In genomic region chrX:139766545-139766983, GRCh38 we compare ENCODE assay signal across 12 cellular contexts. TPM values are rescaled to one million over a fixed set of nuclear protein-coding genes. Genes with fewer than 3 reads are reported as not detected.
A peak's percentile ranks its signal among the peaks of the same experiment; 100 is the strongest.
DNase-seq lines count a peak whose midpoint lies in the region; ATAC-seq and TF ChIP-seq lines count a peak whose summit lies in the region.
"Had no signal": no experiment of that assay in that cellular context is flagged by ENCODE, and none has a peak within 500 bp of the region (broad histone marks: within the 10 kb centered on the region; RNA-seq: fewer than 3 reads in every experiment).

No MANE protein-coding gene starts in this region.

- no peaks in the 10 kb centered on the region for H3K9me3 ChIP-seq in endodermal cell (ENCODE audit: control insufficient read depth, low read length)
- no peaks in the 10 kb centered on the region for H3K9me3 ChIP-seq in GM23248 (ENCODE audit: low read depth)
- H3K9me3 ChIP-seq: breast epithelium had no signal

- no CpG with 5 or more reads among the region's 5 CpGs for WGBS in endodermal cell (ENCODE audit: insufficient coverage in 1 of 2, insufficient read length in 1 of 2), 2 experiments
- WGBS in GM23248 (ENCODE audit: low coverage in 1 of 2, low lambda C conversion rate in 2 of 2, missing lambda C conversion rate in 2 of 2), 2 experiments = 97 to 99% methylated on average over 5 of the region's 5 CpGs

- H3K36me3 ChIP-seq in endodermal cell (ENCODE audit: control insufficient read depth, insufficient read depth, low read length) (peaks cover 5% of the 10 kb centered on the region), GM23248 (ENCODE audit: low read depth) (no peaks in the 10 kb centered on the region)
- H3K36me3 ChIP-seq: breast epithelium had no signal

- H3K79me2 ChIP-seq in GM23248 (ENCODE audit: insufficient read depth) = no peaks in the 10 kb centered on the region

- POLR2A ChIA-PET in HEK293T (lab: Yijun Ruan, JAX) = no interaction called here

- H4K20me1 ChIP-seq in GM23248 (ENCODE audit: insufficient read depth) = no peaks in the 10 kb centered on the region

- H3K36me3 Mint-ChIP-seq in activated T-helper 2 cell treated with anti-CD3 and anti-CD28 coated beads, Interferon-gamma antibody, Interleukin-2, Interleukin-4, amounts not matched to agents 10 μg/mL and 5 μg/mL and 100 μg/mL, durations not matched to agents 14 hours and 24 hours and 36 hours (ENCODE audit: low read depth) = peaks cover 31% of the 10 kb centered on the region
- H3K36me3 Mint-ChIP-seq in endodermal cell (ENCODE audit: low read depth) = peaks cover 50% of the 10 kb centered on the region

- DNase-seq in GF-D8 (lab: John Stamatoyannopoulos, UW) (peak; percentile 45), endodermal cell (no peak), GM23248 (no peak), epidermal melanocyte (ENCODE audit: insufficient read length, low spot score) (no peak), HEK293T (ENCODE audit: extremely low spot score) (no peak)
- DNase-seq in activated T-helper 2 cell treated with anti-CD3 and anti-CD28 coated beads, Interferon-gamma antibody, Interleukin-2, Interleukin-4, amounts not matched to agents 10 μg/mL and 5 μg/mL and 100 μg/mL, durations not matched to agents 14 hours and 24 hours and 36 hours (ENCODE audit: low spot score) = peak; percentile 20
- DNase-seq: H7, NCI-H1694 treated with DMSO at 0.1 percent for 48 hours, T-helper 9 cell had no signal

- no peak for TF ChIP-seq CTCF in endodermal cell (conservative IDR thresholded peaks at IDR 0.05)

- peaks cover 3% of the 10 kb centered on the region for H3K9me3 Mint-ChIP-seq in activated T-helper 2 cell treated with anti-CD3 and anti-CD28 coated beads, Interferon-gamma antibody, Interleukin-2, Interleukin-4, amounts not matched to agents 10 μg/mL and 5 μg/mL and 100 μg/mL, durations not matched to agents 14 hours and 24 hours and 36 hours
- peaks cover 5% of the 10 kb centered on the region for H3K9me3 Mint-ChIP-seq in endodermal cell

- CTCF ChIA-PET in HEK293T (lab: Yijun Ruan, JAX) = no interaction called here

- in situ Hi-C loops in GM23248 (cut with MboI) = loop anchor here (25.0 kb wide), 1 partner anchor 1004 kb away; no protein-coding TSS in a partner anchor

- peaks cover 2% of the 10 kb centered on the region for H3K4me1 Mint-ChIP-seq in activated T-helper 2 cell treated with anti-CD3 and anti-CD28 coated beads, Interferon-gamma antibody, Interleukin-2, Interleukin-4, amounts not matched to agents 10 μg/mL and 5 μg/mL and 100 μg/mL, durations not matched to agents 14 hours and 24 hours and 36 hours (ENCODE audit: low read depth)
- H3K4me1 Mint-ChIP-seq in endodermal cell = no peaks in the 10 kb centered on the region

- H3K4me3 Mint-ChIP-seq in activated T-helper 2 cell treated with anti-CD3 and anti-CD28 coated beads, Interferon-gamma antibody, Interleukin-2, Interleukin-4, amounts not matched to agents 10 μg/mL and 5 μg/mL and 100 μg/mL, durations not matched to agents 14 hours and 24 hours and 36 hours (ENCODE audit: low read depth) = no peak overlapping the region
- H3K4me3 Mint-ChIP-seq in endodermal cell = no peak overlapping the region

- H3K27me3 ChIP-seq in endodermal cell (ENCODE audit: control insufficient read depth, insufficient read depth, low read length, poor library complexity, severe bottlenecking) (no peaks in the 10 kb centered on the region), GM23248 (replicated peaks; ENCODE audit: insufficient read depth) (no peaks in the 10 kb centered on the region)
- H3K27me3 ChIP-seq: breast epithelium had no signal

- no peaks in the 10 kb centered on the region for H3K4me1 ChIP-seq in endodermal cell (ENCODE audit: control insufficient read depth, insufficient read depth, low read length)
- H3K4me1 ChIP-seq in GM23248 (ENCODE audit: insufficient read depth) = no peaks in the 10 kb centered on the region
- H3K4me1 ChIP-seq: breast epithelium had no signal

- no peaks in the 10 kb centered on the region for H3K9me2 ChIP-seq in GM23248 (ENCODE audit: insufficient read depth)

- no peak overlapping the region for H3K4me3 ChIP-seq in endodermal cell (ENCODE audit: low read length)
- H3K4me3 ChIP-seq in GM23248 = no peak overlapping the region
- H3K4me3 ChIP-seq: breast epithelium had no signal

- H3K27me3 Mint-ChIP-seq in activated T-helper 2 cell treated with anti-CD3 and anti-CD28 coated beads, Interferon-gamma antibody, Interleukin-2, Interleukin-4, amounts not matched to agents 10 μg/mL and 5 μg/mL and 100 μg/mL, durations not matched to agents 14 hours and 24 hours and 36 hours (ENCODE audit: low read depth) = no peaks in the 10 kb centered on the region
- no peaks in the 10 kb centered on the region for H3K27me3 Mint-ChIP-seq in endodermal cell (ENCODE audit: insufficient read depth)

- peak; percentile 60 for ATAC-seq in GM21360 (IDR thresholded peaks at IDR 0.05; ENCODE audit: unreplicated experiment)
- ATAC-seq in HG03354 (IDR thresholded peaks at IDR 0.05; ENCODE audit: poor library complexity, severe bottlenecking, unreplicated experiment) = peak; percentile 77

- no peak overlapping the region for H3K4me2 ChIP-seq in GM23248 (ENCODE audit: unreplicated experiment)

- no peaks in the 10 kb centered on the region for H3F3A ChIP-seq in GM23248 (ENCODE audit: insufficient read depth)

- H3K27ac ChIP-seq in endodermal cell (ENCODE audit: low read depth, low read length) (no peak overlapping the region), GM23248 (no peak overlapping the region)
- H3K27ac ChIP-seq: breast epithelium had no signal

- no peak overlapping the region for H3K9ac ChIP-seq in endodermal cell (ENCODE audit: extremely low read depth, low read length, poor library complexity, severe bottlenecking)
- no peak overlapping the region for H3K9ac ChIP-seq in GM23248

- H3K27ac Mint-ChIP-seq in activated T-helper 2 cell treated with anti-CD3 and anti-CD28 coated beads, Interferon-gamma antibody, Interleukin-2, Interleukin-4, amounts not matched to agents 10 μg/mL and 5 μg/mL and 100 μg/mL, durations not matched to agents 14 hours and 24 hours and 36 hours = no peak overlapping the region
- H3K27ac Mint-ChIP-seq in endodermal cell = no peak overlapping the region

- no peak overlapping the region for H2AFZ ChIP-seq in GM23248

- intact Hi-C loops in activated T-helper 2 cell treated with anti-CD3 and anti-CD28 coated beads, Interferon-gamma antibody, Interleukin-2, Interleukin-4, amounts not matched to agents 10 μg/mL and 5 μg/mL and 100 μg/mL, durations not matched to agents 14 hours and 24 hours and 36 hours (cut with micrococcal nuclease) = loop anchor here (2.0 to 10.0 kb wide), 2 partner anchors 166 to 212 kb away; partner anchors contain the start of gene ATP11C

TF ChIP-seq in HEK293T, 16 proteins besides CTCF, POLR2A, EP300 and RAD21:
- TF ChIP-seq PKNOX1 (IDR thresholded peaks at IDR 0.05) = no peak
- TF ChIP-seq LEF1 (IDR thresholded peaks at IDR 0.05; ENCODE audit: borderline replicate concordance) = no peak
- TF ChIP-seq FOXM1 (IDR thresholded peaks at IDR 0.05; ENCODE audit: borderline replicate concordance) = no peak
- no peak for TF ChIP-seq L3MBTL2 (conservative IDR thresholded peaks at IDR 0.05)
- TF ChIP-seq ELF4 (IDR thresholded peaks at IDR 0.05) = no peak
- no peak for TF ChIP-seq TARDBP (IDR thresholded peaks at IDR 0.05)
- TF ChIP-seq FOXA1 (IDR thresholded peaks at IDR 0.05) = no peak
- no peak for TF ChIP-seq SP1 (IDR thresholded peaks at IDR 0.05)
- TF ChIP-seq CTBP1 (IDR thresholded peaks at IDR 0.05; ENCODE audit: borderline replicate concordance) = no peak
- TF ChIP-seq ZNF384 (IDR thresholded peaks at IDR 0.05) = no peak
- TF ChIP-seq FOXK2 (IDR thresholded peaks at IDR 0.05) = no peak
- no peak for TF ChIP-seq HDGF (IDR thresholded peaks at IDR 0.05; ENCODE audit: borderline replicate concordance)
- TF ChIP-seq NFRKB (IDR thresholded peaks at IDR 0.05) = no peak

RNA-seq across cellular contexts. Expression of gene MCF2, which starts 58.6 kb away (rescaled TPM):
- total RNA-seq in activated T-helper 2 cell treated with anti-CD3 and anti-CD28 coated beads, Interferon-gamma antibody, Interleukin-2, Interleukin-4, amounts not matched to agents 10 μg/mL and 5 μg/mL and 100 μg/mL, durations not matched to agents 14 hours and 24 hours and 36 hours = 0.46 and 0.66 TPM in 2 replicates
- 1 to 10 TPM; 1.1 to 2.1 TPM for total RNA-seq in endodermal cell
- 0.11 TPM for polyA plus RNA-seq in endodermal cell (2013, experiment 1 of 2)
- polyA plus RNA-seq in endodermal cell (2013, experiment 2 of 2) = 0.21 TPM
- not detected in 2 replicates for total RNA-seq in GM23248 (2014; rRNA removed; shearing (Covaris generic))
- polyA plus RNA-seq in GM23248 (2016; fragmentation: Nextera tagmentation; extraction: Ambion mirVana) = 0.11 TPM in 1 of 2 replicates, not detected in the other

Comparison
In these comparisons a context has a peak if more than half of its experiments do, and no peak if none do; other contexts are left out.
1. DNase-seq: peak in GF-D8 (single experiment) and activated T-helper 2 cell treated with anti-CD3 and anti-CD28 coated beads, Interferon-gamma antibody, Interleukin-2, Interleukin-4, amounts not matched to agents 10 μg/mL and 5 μg/mL and 100 μg/mL, durations not matched to agents 14 hours and 24 hours and 36 hours (single experiment); none in endodermal cell (single experiment), GM23248 (single experiment), epidermal melanocyte (single experiment) and HEK293T (single experiment).